Comparison of ENCODE assay signal across 25 cellular contexts in the genomic region with DNA sequence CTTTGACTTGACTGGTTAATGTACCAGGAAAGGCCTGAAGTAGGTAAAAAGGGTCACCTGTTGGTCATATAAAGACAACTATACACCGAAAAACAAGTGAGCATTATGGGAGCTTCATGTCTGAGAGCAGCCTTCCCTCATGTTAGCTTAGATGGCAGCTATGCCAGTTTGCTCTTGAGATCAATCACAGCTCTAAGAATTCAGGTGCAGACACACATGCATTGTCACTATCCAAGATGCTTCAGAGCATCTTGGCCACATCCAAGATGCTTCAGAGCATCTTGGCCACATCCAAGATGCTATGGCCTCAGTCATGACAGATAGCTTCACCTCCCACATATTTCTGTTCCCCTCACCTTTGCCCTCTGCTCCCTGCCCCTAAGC. TPM values are rescaled to one million over a fixed set of nuclear protein-coding genes. Genes with fewer than 3 reads are reported as not detected.
A peak's percentile ranks its signal among the peaks of the same experiment; 100 is the strongest.
DNase-seq lines count a peak whose midpoint lies in the region; ATAC-seq and TF ChIP-seq lines count a peak whose summit lies in the region.
"Had no signal": no experiment of that assay in that cellular context is flagged by ENCODE, and none has a peak within 500 bp of the region (broad histone marks: within the 10 kb centered on the region; RNA-seq: fewer than 3 reads in every experiment).

No MANE protein-coding gene starts in this region.

- TF ChIP-seq CTCF in colonic mucosa (IDR thresholded peaks at IDR 0.05) = no peak
- no peak for TF ChIP-seq CTCF in spleen (IDR thresholded peaks at IDR 0.05 in 8 of 11, conservative IDR thresholded peaks at IDR 0.05 in 3 of 11)

- no peak overlapping the region for H3K4me3 ChIP-seq in colonic mucosa
- H3K4me3 ChIP-seq in spleen = no peak overlapping the region
- H3K4me3 ChIP-seq: breast epithelium, gastrocnemius medialis, prostate gland had no signal

- H3K27ac Mint-ChIP-seq in activated CD8-positive, alpha-beta memory T cell treated with anti-CD3 and anti-CD28 coated beads, Interleukin-2, amount 10 ng/mL, durations not matched to agents 7 days and 5 days = peak overlapping the region; percentile 98
- H3K27ac Mint-ChIP-seq in T-helper 2 cell treated with Interferon-gamma antibody and Interleukin-4, amounts not matched to agents 5 μg/mL and 100 μg/mL, for 36 hours = peak overlapping the region; percentile 97
- H3K27ac Mint-ChIP-seq: dendritic cell treated with granulocyte-macrophage colony-stimulating factor and Interleukin-4, amounts not matched to agents 40 ng/mL and 50 ng/mL, for 4 days had no signal

- no peaks in the 10 kb centered on the region for H3K4me1 ChIP-seq in colonic mucosa
- H3K4me1 ChIP-seq in spleen = peaks cover 11 to 87% (median 45%) of the 10 kb centered on the region in 6 donors
- H3K4me1 ChIP-seq: breast epithelium, gastrocnemius medialis, prostate gland had no signal

- no peak overlapping the region for H3K9ac ChIP-seq in colonic mucosa (ENCODE audit: low read depth in 2 of 2, low read length in 2 of 2)

- H3K4me3 Mint-ChIP-seq in activated CD8-positive, alpha-beta memory T cell treated with anti-CD3 and anti-CD28 coated beads, Interleukin-2, amount 10 ng/mL, durations not matched to agents 7 days and 5 days = peak overlapping the region; percentile 11
- peak overlapping the region; percentile 55 for H3K4me3 Mint-ChIP-seq in T-helper 2 cell treated with Interferon-gamma antibody and Interleukin-4, amounts not matched to agents 5 μg/mL and 100 μg/mL, for 36 hours
- H3K4me3 Mint-ChIP-seq: dendritic cell treated with granulocyte-macrophage colony-stimulating factor and Interleukin-4, amounts not matched to agents 40 ng/mL and 50 ng/mL, for 4 days; neural crest cell had no signal

- WGBS in spleen, 5 donors = 77 to 88% (median 83%) methylated on average over 1 of the region's 1 CpG

- no peaks in the 10 kb centered on the region for H3K27me3 Mint-ChIP-seq in activated CD8-positive, alpha-beta memory T cell treated with anti-CD3 and anti-CD28 coated beads, Interleukin-2, amount 10 ng/mL, durations not matched to agents 7 days and 5 days
- H3K27me3 Mint-ChIP-seq in T-helper 2 cell treated with Interferon-gamma antibody and Interleukin-4, amounts not matched to agents 5 μg/mL and 100 μg/mL, for 36 hours (ENCODE audit: low read depth) = no peaks in the 10 kb centered on the region
- H3K27me3 Mint-ChIP-seq: dendritic cell treated with granulocyte-macrophage colony-stimulating factor and Interleukin-4, amounts not matched to agents 40 ng/mL and 50 ng/mL, for 4 days had no signal

- ATAC-seq in activated CD8-positive, alpha-beta memory T cell treated with anti-CD3 and anti-CD28 coated beads, Interleukin-2, amount 10 ng/mL, durations not matched to agents 7 days and 5 days = peak; percentile 46
- ATAC-seq in HG02852 (IDR thresholded peaks at IDR 0.05; ENCODE audit: unreplicated experiment) = no peak
- ATAC-seq: gastrocnemius medialis, HepG2 had no signal

- H3K27ac ChIP-seq in colonic mucosa (peak overlapping the region; percentile 32), spleen (peak overlapping the region; percentile 46 to 96 (median 76))
- H3K27ac ChIP-seq: breast epithelium, C4-2B, gastrocnemius medialis, prostate gland had no signal

- TF ChIP-seq POLR2A in spleen (IDR thresholded peaks at IDR 0.05) = no peak

- H3K36me3 ChIP-seq in colonic mucosa = no peaks in the 10 kb centered on the region
- no peaks in the 10 kb centered on the region for H3K36me3 ChIP-seq in spleen
- H3K36me3 ChIP-seq: breast epithelium, gastrocnemius medialis, prostate gland had no signal

- intact Hi-C loops in colonic mucosa (cut with DNase I) = no loop called here
- intact Hi-C loops in spleen (cut with DNase I; ENCODE audit: low total_unique reads) = no loop called here

- H3K9me3 ChIP-seq in colonic mucosa = no peaks in the 10 kb centered on the region
- H3K9me3 ChIP-seq in spleen = peaks cover 0 to 20% (median 17%) of the 10 kb centered on the region in 8 donors
- H3K9me3 ChIP-seq: gastrocnemius medialis, prostate gland had no signal

- H3K27me3 ChIP-seq in colonic mucosa (no peaks in the 10 kb centered on the region), spleen (replicated peaks in 1 of 7) (no peaks in the 10 kb centered on the region)
- H3K27me3 ChIP-seq: breast epithelium, gastrocnemius medialis had no signal

- peaks cover 38% of the 10 kb centered on the region for H3K36me3 Mint-ChIP-seq in activated CD8-positive, alpha-beta memory T cell treated with anti-CD3 and anti-CD28 coated beads, Interleukin-2, amount 10 ng/mL, durations not matched to agents 7 days and 5 days
- peaks cover 38% of the 10 kb centered on the region for H3K36me3 Mint-ChIP-seq in T-helper 2 cell treated with Interferon-gamma antibody and Interleukin-4, amounts not matched to agents 5 μg/mL and 100 μg/mL, for 36 hours (ENCODE audit: low read depth)

- H3K9me3 Mint-ChIP-seq in activated CD8-positive, alpha-beta memory T cell treated with anti-CD3 and anti-CD28 coated beads, Interleukin-2, amount 10 ng/mL, durations not matched to agents 7 days and 5 days (ENCODE audit: low read depth) = peaks cover 15% of the 10 kb centered on the region
- H3K9me3 Mint-ChIP-seq in T-helper 2 cell treated with Interferon-gamma antibody and Interleukin-4, amounts not matched to agents 5 μg/mL and 100 μg/mL, for 36 hours = peaks cover 27% of the 10 kb centered on the region

- H3K4me1 Mint-ChIP-seq in activated CD8-positive, alpha-beta memory T cell treated with anti-CD3 and anti-CD28 coated beads, Interleukin-2, amount 10 ng/mL, durations not matched to agents 7 days and 5 days = peaks cover 76% of the 10 kb centered on the region
- peaks cover 63% of the 10 kb centered on the region for H3K4me1 Mint-ChIP-seq in T-helper 2 cell treated with Interferon-gamma antibody and Interleukin-4, amounts not matched to agents 5 μg/mL and 100 μg/mL, for 36 hours (ENCODE audit: low read depth)
- H3K4me1 Mint-ChIP-seq: neural crest cell had no signal

- no peak for DNase-seq in activated CD8-positive, alpha-beta memory T cell treated with anti-CD3 and anti-CD28 coated beads, Interleukin-2, amount 10 ng/mL, durations not matched to agents 7 days and 5 days
- DNase-seq in activated CD8-positive, alpha-beta memory T cell treated with anti-CD3 and anti-CD28 coated beads for 24 hours = no peak
- no peak for DNase-seq in T-helper 2 cell treated with Interferon-gamma antibody and Interleukin-4, amounts not matched to agents 5 μg/mL and 100 μg/mL, for 36 hours (ENCODE audit: low spot score)
- DNase-seq in colonic mucosa = no peak
- no peak for DNase-seq in spleen
- no peak for DNase-seq in GF-D8 (lab: John Stamatoyannopoulos, UW)
- DNase-seq in NCI-H510A treated with DMSO at 0.1 percent for 48 hours (lab: John Stamatoyannopoulos, UW) = no peak
- DNase-seq: gastrocnemius medialis, mesendoderm, NCI-H146, NCI-H748 treated with DMSO at 0.1 percent for 48 hours, substantia nigra had no signal

- CTCF ChIA-PET in activated CD8-positive, alpha-beta memory T cell treated with anti-CD3 and anti-CD28 coated beads, Interleukin-2, amount 10 ng/mL, durations not matched to agents 7 days and 5 days (lab: Charles Lee) = interaction anchor here (0.8 to 5.8 kb wide), 13 partner anchors 8 to 163 kb away, joined by 3 to 60 read pairs (median 6); partner anchors contain the start of gene TIGIT

RNA-seq across cellular contexts. Expression of gene ZNF80, which starts 15.5 kb away (rescaled TPM):
- 1 to 10 TPM; 4.5 to 5.5 TPM for total RNA-seq in activated CD8-positive, alpha-beta memory T cell treated with anti-CD3 and anti-CD28 coated beads, Interleukin-2, amount 10 ng/mL, durations not matched to agents 7 days and 5 days
- not detected for total RNA-seq in colonic mucosa
- 1 to 10 TPM in 5 of 7 donors, under 1 TPM in 2; 0.17 to 2.2 (median 1.1) TPM for total RNA-seq in spleen
- polyA plus RNA-seq in spleen = under 1 TPM in 2 of 3 donors, not detected in 1; 0.14 to 0.28 TPM
- total RNA-seq: A673, epithelial cell of proximal tubule, HepG2, MCF 10A, neural crest cell, skeletal muscle tissue had no signal
- polyA plus RNA-seq: HepG2 had no signal

RNA-seq across cellular contexts. Expression of gene DRD3, which starts 43.0 kb away (rescaled TPM):
- total RNA-seq in activated CD8-positive, alpha-beta memory T cell treated with anti-CD3 and anti-CD28 coated beads, Interleukin-2, amount 10 ng/mL, durations not matched to agents 7 days and 5 days = not detected
- total RNA-seq in colonic mucosa = not detected
- under 1 TPM in 1 of 7 donors, not detected in 6; 0.30 TPM for total RNA-seq in spleen
- polyA plus RNA-seq in spleen = not detected
- total RNA-seq: A673; breast epithelium; epithelial cell of proximal tubule; gastrocnemius medialis; HepG2; MCF 10A; neural crest cell; prostate gland; skeletal muscle tissue; T-helper 2 cell treated with Interferon-gamma antibody and Interleukin-4, amounts not matched to agents 100 ng/mL and 5 ng/mL, for 36 hours had no signal
- polyA plus RNA-seq: adipose tissue, HepG2 had no signal
